ENCODE assay signal across 15 cellular contexts in genomic region chr2:174868916-174869315, GRCh38.
DNase-seq lines count a peak whose midpoint lies in the region; ATAC-seq and TF ChIP-seq lines count a peak whose summit lies in the region.
"Had no signal": no experiment of that assay in that cellular context is flagged by ENCODE, and none has a peak within 500 bp of the region (broad histone marks: within the 10 kb centered on the region; RNA-seq: fewer than 3 reads in every experiment).

No MANE protein-coding gene starts in this region.

- no TSS peak for BruUV-seq in Calu3 (replicated peaks; lab: Mats Ljungman, UMichigan)

- H3K4me1 Mint-ChIP-seq in Calu3 (ENCODE audit: low read depth, unreplicated experiment): peaks cover 9% of the 10 kb centered on the region
- H3K4me1 Mint-ChIP-seq: T-cell had no signal

- no peak for ATAC-seq in HG03521 (IDR thresholded peaks at IDR 0.05; ENCODE audit: unreplicated experiment)
- ATAC-seq in GM21381 (IDR thresholded peaks at IDR 0.05; ENCODE audit: unreplicated experiment): no peak
- ATAC-seq: T-cell had no signal

- intact Hi-C loops in Calu3 (cut with micrococcal nuclease; ENCODE audit: unreplicated experiment): no loop called here

- no peaks in the 10 kb centered on the region for H3K36me3 Mint-ChIP-seq in Calu3 (ENCODE audit: insufficient read depth, unreplicated experiment)
- H3K36me3 Mint-ChIP-seq: CD4-positive, CD25-positive, alpha-beta regulatory T cell; T-cell had no signal

- CTCF ChIA-PET in Calu3 (lab: Charles Lee): no interaction called here

- no peaks in the 10 kb centered on the region for H3K27me3 Mint-ChIP-seq in Calu3 (ENCODE audit: unreplicated experiment)
- H3K27me3 Mint-ChIP-seq: CD4-positive, CD25-positive, alpha-beta regulatory T cell had no signal

- no peaks in the 10 kb centered on the region for H3K9me3 Mint-ChIP-seq in Calu3 (ENCODE audit: low read depth, unreplicated experiment)
- H3K9me3 Mint-ChIP-seq: T-cell had no signal

- TF ChIP-seq CTCF in Calu3 (IDR thresholded peaks at IDR 0.05; ENCODE audit: unreplicated experiment): no peak

- peak; percentile 9 for DNase-seq in Calu3
- DNase-seq in HT-29 (ENCODE audit: low spot score): peak; percentile 19
- DNase-seq in NCI-H345 treated with DMSO at 0.1 percent for 48 hours (lab: John Stamatoyannopoulos, UW; ENCODE audit: unreplicated experiment): peak; percentile 72
- peak; percentile 73 for DNase-seq in kidney tubule cell (ENCODE audit: low spot score)
- no peak for DNase-seq in hypothalamus (lab: John Stamatoyannopoulos, UW)
- no peak for DNase-seq in HuH-7 (ENCODE audit: low spot score)
- DNase-seq: ACHN; CD4-positive, CD25-positive, alpha-beta regulatory T cell; NCI-H1048; NCI-H187; NCI-H526 treated with DMSO at 0.1 percent for 48 hours; PC-9; T-cell had no signal

- no peak overlapping the region for H3K4me3 Mint-ChIP-seq in Calu3 (ENCODE audit: low read depth, unreplicated experiment)
- H3K4me3 Mint-ChIP-seq: CD4-positive, CD25-positive, alpha-beta regulatory T cell; T-cell had no signal

- H3K27ac Mint-ChIP-seq in Calu3 (ENCODE audit: unreplicated experiment): no peak overlapping the region
- H3K27ac Mint-ChIP-seq: CD4-positive, CD25-positive, alpha-beta regulatory T cell; T-cell had no signal

Comparison
In these comparisons a context has a peak if more than half of its experiments do, and no peak if none do; other contexts are left out.
1. DNase-seq: peak in Calu3 (single experiment), HT-29 (single experiment), NCI-H345 treated with DMSO at 0.1 percent for 48 hours (single experiment) and kidney tubule cell (single experiment); none in hypothalamus (0 of 51) and HuH-7 (single experiment).